In genomic region chr12:13044002-13044858, GRCh38 we compare ENCODE assay signal across 8 cellular contexts.
DNase-seq lines count a peak whose midpoint lies in the region; ATAC-seq lines count a peak whose summit lies in the region.

Gene FAM234B (plus strand): TSS chr12:13044381. CDS start chr12:13044404, 23 bp downstream.

- DNase-seq in NK-92 treated with Interleukin-12 subunit alpha and Interleukin-12 subunit beta, amount 100 ng/mL, for 24 hours (lab: John Stamatoyannopoulos, UW), result peak; percentile 23
- DNase-seq in NK-92 (lab: John Stamatoyannopoulos, UW; ENCODE audit: unreplicated experiment) (no peak), NCI-H2081 treated with DMSO at 0.1 percent for 48 hours (lab: John Stamatoyannopoulos, UW) (peak; percentile 2), cerebellar cortex (ENCODE audit: low spot score) (peak; percentile 81), kidney glomerular epithelial cell (lab: John Stamatoyannopoulos, UW) (peak; percentile 13)
- peak; percentile 75 for DNase-seq in activated CD4-positive, CD25-positive, alpha-beta regulatory T cell treated with anti-CD3 and anti-CD28 coated beads, Interleukin-2, amount 50 U/mL, for 72 hours
- peak; percentile 86 for DNase-seq in stimulated activated CD4-positive, alpha-beta T cell treated with anti-CD3 and anti-CD28 coated beads, Interleukin-15, amount 100 ng/mL, for 24 hours

- ATAC-seq in HG02852 (IDR thresholded peaks at IDR 0.05; ENCODE audit: unreplicated experiment), result peak; percentile 81
